ENCODE assay signal across 8 cellular contexts in the genomic region with DNA sequence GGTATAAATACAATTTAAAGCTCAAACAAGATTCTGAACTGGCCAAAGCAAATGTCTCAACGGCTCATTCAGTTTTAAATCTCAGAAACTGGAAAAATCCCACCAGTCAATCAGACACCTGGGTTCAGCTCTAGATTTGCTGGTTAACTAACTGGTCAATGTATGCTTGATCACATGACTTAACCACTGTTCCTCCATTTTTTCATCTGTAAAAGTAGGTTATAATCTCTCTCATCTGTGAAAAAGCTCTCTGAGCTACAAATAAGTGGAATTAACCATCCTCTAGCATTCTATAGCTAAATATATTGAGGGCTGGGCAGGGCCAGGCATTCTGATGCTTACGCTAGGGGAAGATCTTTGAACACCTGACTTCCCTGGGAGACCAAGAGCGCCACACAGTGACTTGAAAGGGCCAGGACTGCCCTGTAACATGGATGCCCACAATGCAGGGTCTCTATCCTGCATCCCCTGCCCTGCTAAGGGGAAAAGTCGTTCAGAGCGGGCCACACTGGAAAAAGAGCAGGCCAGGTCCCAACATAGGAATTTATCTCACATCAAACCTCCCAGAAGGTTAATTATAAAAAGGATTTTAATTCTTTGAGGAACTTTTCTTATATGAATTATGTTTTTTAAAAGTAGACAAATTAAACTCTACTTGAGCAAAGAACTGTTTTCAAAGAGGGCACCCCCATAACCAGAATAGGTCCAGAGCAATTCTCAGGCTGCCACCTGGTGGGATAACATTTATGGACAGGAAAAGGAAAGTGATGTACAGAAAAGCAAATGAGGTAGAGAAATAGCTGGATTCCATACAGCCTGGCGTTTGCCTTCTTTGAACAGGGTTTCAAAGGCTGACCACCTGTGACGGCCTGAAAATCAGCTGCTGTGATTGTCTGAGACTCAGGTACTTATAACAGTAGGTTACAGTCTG. TPM values are rescaled to one million over a fixed set of nuclear protein-coding genes. Genes with fewer than 3 reads are reported as not detected.
DNase-seq lines count a peak whose midpoint lies in the region; ATAC-seq, FAIRE-seq and TF ChIP-seq lines count a peak whose summit lies in the region.

No MANE protein-coding gene starts in this region.

- no peaks in the 10 kb centered on the region for H3K27me3 ChIP-seq in SK-N-SH (ENCODE audit: insufficient read depth)
- H3K27me3 ChIP-seq in lung (ENCODE audit: control insufficient read depth, insufficient read depth) = no peaks in the 10 kb centered on the region

- H2AFZ ChIP-seq in SK-N-SH (ENCODE audit: low read depth) = no peak overlapping the region

- peaks cover 65% of the 10 kb centered on the region for H3K79me2 ChIP-seq in SK-N-SH (ENCODE audit: insufficient read depth)

- POLR2A ChIA-PET in SK-N-SH (lab: Yijun Ruan, JAX) = interaction anchor here (0.6 to 2.2 kb wide), 5 partner anchors 21 to 612 kb away, joined by 3 to 8 read pairs (median 3); a partner anchor contains a TSS

- 49% methylated on average over 7 of the region's 7 CpGs for WGBS in SK-N-SH (ENCODE audit: low lambda C conversion rate)
- WGBS in lung, 2 donors = 46 to 54% methylated on average over 7 of the region's 7 CpGs

- peaks cover 27% of the 10 kb centered on the region for H3K4me1 Mint-ChIP-seq in type B pancreatic cell (ENCODE audit: unreplicated experiment)

- peaks cover 5 to 15% of the 10 kb centered on the region in 2 experiments; a peak in 3 of 4 replicates for H3K4me1 ChIP-seq in SK-N-SH (ENCODE audit: control insufficient read depth in 1 of 2, insufficient read depth in 2 of 2, low read depth in 1 of 2, low read length in 1 of 2)
- peaks cover 5% of the 10 kb centered on the region in 2 donors for H3K4me1 ChIP-seq in lung (ENCODE audit: control insufficient read depth in 2 of 2, insufficient read depth in 2 of 2, low read length in 2 of 2)

- H3K4me3 ChIP-seq in SK-N-SH (ENCODE audit: low read depth in 2 of 2, low read length in 1 of 2) (peak overlapping the region; percentile 85 to 95), lung (no peak overlapping the region)

- no peak for TF ChIP-seq EP300 in SK-N-SH (IDR thresholded peaks at IDR 0.05; ENCODE audit: borderline replicate concordance in 1 of 2, low read depth in 1 of 2, low read length in 1 of 2)

- H3K4me2 ChIP-seq in SK-N-SH = peak overlapping the region; percentile 92

- peak overlapping the region; percentile 41 for H3K27ac Mint-ChIP-seq in type B pancreatic cell

- TF ChIP-seq RAD21 in SK-N-SH (IDR thresholded peaks at IDR 0.05; ENCODE audit: low read length) = peak; percentile 78

- H3K9me3 ChIP-seq in SK-N-SH = no peaks in the 10 kb centered on the region
- no peaks in the 10 kb centered on the region for H3K9me3 ChIP-seq in lung (ENCODE audit: control insufficient read depth in 2 of 2, insufficient read depth in 1 of 2, low read length in 1 of 2)

- peaks cover 45% of the 10 kb centered on the region for H4K20me1 ChIP-seq in SK-N-SH (ENCODE audit: insufficient read depth)

- peaks cover 15% of the 10 kb centered on the region for H3K27me3 Mint-ChIP-seq in type B pancreatic cell

- no peaks in the 10 kb centered on the region for H3K9me2 ChIP-seq in SK-N-SH

- DNase-seq in D721Med (ENCODE audit: insufficient read length, low spot score) (no peak), HuH-7.5 (ENCODE audit: low spot score) (peak; percentile 23), SK-N-SH (peak; percentile 62), dedifferentiated amniotic fluid mesenchymal stem cell (ENCODE audit: extremely low spot score) (peak; percentile 36), lung (ENCODE audit: low spot score) (no peak), type B pancreatic cell (ENCODE audit: extremely low spot score, unreplicated experiment) (no peak)
- DNase-seq in activated CD8-positive, alpha-beta memory T cell treated with anti-CD3 and anti-CD28 coated beads for 24 hours = no peak

- H3K27ac ChIP-seq in SK-N-SH (ENCODE audit: low read depth in 2 of 2, low read length in 1 of 2) (peak overlapping the region in 1 of 2 experiments; percentile 57; a peak in 2 of 4 replicates), lung (ENCODE audit: low read depth in 1 of 2, low read length in 1 of 2) (peak overlapping the region; percentile 56 to 89)

- H3K9ac ChIP-seq in SK-N-SH = peak overlapping the region; percentile 85

- FAIRE-seq in D721Med (lab: Jason Lieb, UNC) = no peak

- H3K36me3 ChIP-seq in SK-N-SH (replicated peaks in 1 of 2; ENCODE audit: control insufficient read depth in 1 of 2, insufficient read depth in 2 of 2, low read length in 1 of 2) = peaks cover 11 to 12% of the 10 kb centered on the region in 2 experiments
- peaks cover 3 to 9% of the 10 kb centered on the region in 2 donors for H3K36me3 ChIP-seq in lung (ENCODE audit: control insufficient read depth in 2 of 2, insufficient read depth in 2 of 2, low read length in 2 of 2)

- H3K36me3 Mint-ChIP-seq in type B pancreatic cell = peaks cover 4% of the 10 kb centered on the region

- TF ChIP-seq CTCF in D721Med (IDR thresholded peaks at IDR 0.05; ENCODE audit: insufficient read depth, missing control alignments) (peak; percentile 40), SK-N-SH (IDR thresholded peaks at IDR 0.05) (peak; percentile 82), lung (IDR thresholded peaks at IDR 0.05; ENCODE audit: control extremely low read depth, extremely low read depth) (no peak), type B pancreatic cell (conservative IDR thresholded peaks at IDR 0.05) (peak; percentile 63)

- no peaks in the 10 kb centered on the region for H3K9me3 Mint-ChIP-seq in type B pancreatic cell

- H3K4me3 Mint-ChIP-seq in type B pancreatic cell = peak overlapping the region; percentile 90

- H3F3A ChIP-seq in SK-N-SH (replicated peaks; ENCODE audit: insufficient read depth) = no peaks in the 10 kb centered on the region

- CTCF ChIA-PET in SK-N-SH (lab: Yijun Ruan, JAX) = interaction anchor here (0.6 to 5.2 kb wide), 49 partner anchors 7 to 825 kb away, joined by 3 to 95 read pairs (median 5); a partner anchor contains a TSS

- ATAC-seq in GM19395 (IDR thresholded peaks at IDR 0.05; ENCODE audit: unreplicated experiment) = peak; percentile 57
- no peak for ATAC-seq in lung (ENCODE audit: insufficient read depth, low FRiP score)

TF ChIP-seq in SK-N-SH, 30 proteins besides CTCF, POLR2A, EP300 and RAD21 (continues in another document):
- TF ChIP-seq RFX5 (IDR thresholded peaks at IDR 0.05; ENCODE audit: low read length) (no peak), FOXM1 (IDR thresholded peaks at IDR 0.05; ENCODE audit: low read depth) (no peak), TEAD4 (IDR thresholded peaks at IDR 0.05; ENCODE audit: borderline replicate concordance, insufficient read depth) (no peak), RXRA (IDR thresholded peaks at IDR 0.05; ENCODE audit: borderline replicate concordance, low read depth) (no peak), MXI1 (IDR thresholded peaks at IDR 0.05; ENCODE audit: low read depth, low read length) (no peak), GABPA (IDR thresholded peaks at IDR 0.05; ENCODE audit: low read depth) (no peak), EZH2phosphoT487 (IDR thresholded peaks at IDR 0.05; ENCODE audit: borderline replicate concordance, low read depth) (no peak)
- TF ChIP-seq, protein P1, sequence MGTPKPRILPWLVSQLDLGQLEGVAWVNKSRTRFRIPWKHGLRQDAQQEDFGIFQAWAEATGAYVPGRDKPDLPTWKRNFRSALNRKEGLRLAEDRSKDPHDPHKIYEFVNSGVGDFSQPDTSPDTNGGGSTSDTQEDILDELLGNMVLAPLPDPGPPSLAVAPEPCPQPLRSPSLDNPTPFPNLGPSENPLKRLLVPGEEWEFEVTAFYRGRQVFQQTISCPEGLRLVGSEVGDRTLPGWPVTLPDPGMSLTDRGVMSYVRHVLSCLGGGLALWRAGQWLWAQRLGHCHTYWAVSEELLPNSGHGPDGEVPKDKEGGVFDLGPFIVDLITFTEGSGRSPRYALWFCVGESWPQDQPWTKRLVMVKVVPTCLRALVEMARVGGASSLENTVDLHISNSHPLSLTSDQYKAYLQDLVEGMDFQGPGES (IDR thresholded peaks at IDR 0.05; ENCODE audit: low read depth, low read length) = no peak
- TF ChIP-seq, protein P2, sequence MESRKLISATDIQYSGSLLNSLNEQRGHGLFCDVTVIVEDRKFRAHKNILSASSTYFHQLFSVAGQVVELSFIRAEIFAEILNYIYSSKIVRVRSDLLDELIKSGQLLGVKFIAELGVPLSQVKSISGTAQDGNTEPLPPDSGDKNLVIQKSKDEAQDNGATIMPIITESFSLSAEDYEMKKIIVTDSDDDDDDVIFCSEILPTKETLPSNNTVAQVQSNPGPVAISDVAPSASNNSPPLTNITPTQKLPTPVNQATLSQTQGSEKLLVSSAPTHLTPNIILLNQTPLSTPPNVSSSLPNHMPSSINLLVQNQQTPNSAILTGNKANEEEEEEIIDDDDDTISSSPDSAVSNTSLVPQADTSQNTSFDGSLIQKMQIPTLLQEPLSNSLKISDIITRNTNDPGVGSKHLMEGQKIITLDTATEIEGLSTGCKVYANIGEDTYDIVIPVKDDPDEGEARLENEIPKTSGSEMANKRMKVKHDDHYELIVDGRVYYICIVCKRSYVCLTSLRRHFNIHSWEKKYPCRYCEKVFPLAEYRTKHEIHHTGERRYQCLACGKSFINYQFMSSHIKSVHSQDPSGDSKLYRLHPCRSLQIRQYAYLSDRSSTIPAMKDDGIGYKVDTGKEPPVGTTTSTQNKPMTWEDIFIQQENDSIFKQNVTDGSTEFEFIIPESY (IDR thresholded peaks at IDR 0.05; ENCODE audit: borderline replicate concordance, low read depth) = no peak

RNA-seq across cellular contexts. Expression of a gene that starts 1.8 kb away (rescaled TPM):
- polyA plus RNA-seq in SK-N-SH (2012; rRNA removed) (31.6 and 32.0 TPM in 2 replicates), lung (10 to 100 TPM in 1 of 2 donors, 1 to 10 TPM in 1; 7.8 to 13.4 TPM)
- polyA plus RNA-seq in SK-N-SH (2012; cell fraction: cytosol; rRNA removed) = 36.3 and 38.8 TPM in 2 replicates
- polyA plus RNA-seq in SK-N-SH (2012; cell fraction: nucleus; rRNA removed) = 24.1 and 27.8 TPM in 2 replicates
- total RNA-seq in lung (10 to 100 TPM; 10.2 to 12.2 TPM), type B pancreatic cell (ENCODE audit: low replicate concordance) (17.4 and 21.2 TPM in 2 replicates)

RNA-seq across cellular contexts. Expression of a gene that starts 22.0 kb away (rescaled TPM):
- polyA plus RNA-seq in SK-N-SH (2012; rRNA removed) (7.5 and 11.1 TPM in 2 replicates), lung (1 to 10 TPM; 3.5 to 5.0 TPM)
- 10.5 and 10.7 TPM in 2 replicates for polyA plus RNA-seq in SK-N-SH (2012; cell fraction: cytosol; rRNA removed)
- 9.2 and 13.9 TPM in 2 replicates for polyA plus RNA-seq in SK-N-SH (2012; cell fraction: nucleus; rRNA removed)
- total RNA-seq in lung (10 to 100 TPM; 25.4 to 65.0 TPM), type B pancreatic cell (ENCODE audit: low replicate concordance) (13.0 and 19.7 TPM in 2 replicates)

RNA-seq across cellular contexts. Expression of a gene that starts 44.8 kb away (rescaled TPM):
- polyA plus RNA-seq in SK-N-SH (2012; rRNA removed) = 13.2 and 14.1 TPM in 2 replicates
- 20.4 and 26.4 TPM in 2 replicates for polyA plus RNA-seq in SK-N-SH (2012; cell fraction: cytosol; rRNA removed)
- polyA plus RNA-seq in SK-N-SH (2012; cell fraction: nucleus; rRNA removed) = 5.5 and 11.5 TPM in 2 replicates
- total RNA-seq in lung = 10 to 100 TPM; 24.3 to 48.1 TPM
- 10 to 100 TPM; 19.0 to 23.1 TPM for polyA plus RNA-seq in lung
- 25.4 and 30.9 TPM in 2 replicates for total RNA-seq in type B pancreatic cell (ENCODE audit: low replicate concordance)

Comparison
In these comparisons a context has a peak if more than half of its experiments do, and no peak if none do; other contexts are left out.
1. DNase-seq: peak in HuH-7.5 (single experiment), SK-N-SH (single experiment) and dedifferentiated amniotic fluid mesenchymal stem cell (single experiment); none in D721Med (single experiment), lung (single experiment), type B pancreatic cell (single experiment) and activated CD8-positive, alpha-beta memory T cell treated with anti-CD3 and anti-CD28 coated beads for 24 hours (single experiment).